Comparison of ENCODE assay signal across 8 cellular contexts in genomic region chr7:116499168-116500070, GRCh38. TPM values are rescaled to one million over a fixed set of nuclear protein-coding genes. Genes with fewer than 3 reads are reported as not detected.
DNase-seq lines count a peak whose midpoint lies in the region; ATAC-seq, FAIRE-seq and TF ChIP-seq lines count a peak whose summit lies in the region.

TSS of gene CAV2 (plus strand) at chr7:116499738. CDS start at chr7:116499782, 44 bp downstream.

- peak within 1 kb of the TSS; percentile 38; the same call in 1 of the 2 replicates for H3K9ac ChIP-seq in HUES48 (ENCODE audit: low read depth, low read length)

- intact Hi-C loops in naive thymus-derived CD4-positive, alpha-beta T cell (cut with micrococcal nuclease) = no loop called here

- H3K4me1 Mint-ChIP-seq in naive thymus-derived CD4-positive, alpha-beta T cell = peaks cover 8 to 14% (median 10%) of the 10 kb centered on the region in 7 donors

- H3K4me1 ChIP-seq in A549 (peaks cover 55% of the 10 kb centered on the region), HUES48 (ENCODE audit: control insufficient read depth, insufficient read depth, low read length) (peaks cover 20% of the 10 kb centered on the region)
- H3K4me1 ChIP-seq in naive thymus-derived CD4-positive, alpha-beta T cell (ENCODE audit: control insufficient read depth in 2 of 2, insufficient read depth in 2 of 2, low read length in 2 of 2) = peaks cover 0 to 12% of the 10 kb centered on the region in 2 donors

- peak in 1 of 2 experiments; percentile 20; a peak in 4 of 5 replicates for TF ChIP-seq RAD21 in A549 (conservative IDR thresholded peaks at IDR 0.05 in 1 of 2, IDR thresholded peaks at IDR 0.05 in 1 of 2)

- TF ChIP-seq CTCF in A549 (IDR thresholded peaks at IDR 0.05) = no peak
- no peak for TF ChIP-seq CTCF in fibroblast of pulmonary artery (IDR thresholded peaks at IDR 0.05; ENCODE audit: low read length, missing control alignments)

- POLR2A ChIA-PET in A549 (lab: Yijun Ruan, JAX) = interaction anchor here (0.6 to 4.2 kb wide), 13 partner anchors 10 to 240 kb away, joined by 3 to 50 read pairs (median 4); partner anchors contain the start of gene CAV1
- POLR2A ChIA-PET in naive thymus-derived CD4-positive, alpha-beta T cell (lab: Charles Lee) = no interaction called here

- H3K4me3 ChIP-seq in A549 (peak within 1 kb of the TSS; percentile 71), HUES48 (ENCODE audit: low read depth, low read length) (peak within 1 kb of the TSS; percentile 87), fibroblast of pulmonary artery (replicated peaks; ENCODE audit: low read depth, low read length) (peak within 1 kb of the TSS; percentile 67)
- peak within 1 kb of the TSS; percentile 47 for H3K4me3 ChIP-seq in naive thymus-derived CD4-positive, alpha-beta T cell (ENCODE audit: low read length)

- H3K27ac ChIP-seq in A549 (peak within 1 kb of the TSS; percentile 88 to 94), HUES48 (ENCODE audit: low read depth, low read length) (peak within 1 kb of the TSS; percentile 52)
- H3K27ac ChIP-seq in naive thymus-derived CD4-positive, alpha-beta T cell (ENCODE audit: low read depth, low read length) = no peak within 1 kb of the TSS

- H3K4me2 ChIP-seq in A549 = peak within 1 kb of the TSS; percentile 74

- ATAC-seq in A549 (peak; percentile 82 to 84), GM18498 (IDR thresholded peaks at IDR 0.05; ENCODE audit: unreplicated experiment) (peak; percentile 52), HG03571 (IDR thresholded peaks at IDR 0.05; ENCODE audit: unreplicated experiment) (no peak)
- peak; percentile 49 for ATAC-seq in naive thymus-derived CD4-positive, alpha-beta T cell

- H3K36me3 Mint-ChIP-seq in naive thymus-derived CD4-positive, alpha-beta T cell = peaks cover 0 to 5% (median 0%) of the 10 kb centered on the region in 5 donors

- CTCF ChIA-PET in A549 (lab: Yijun Ruan, JAX) = interaction anchor here (0.6 to 9.8 kb wide), 8 partner anchors 24 to 242 kb away, joined by 3 to 54 read pairs (median 6); partner anchors contain the start of gene CAV1
- CTCF ChIA-PET in naive thymus-derived CD4-positive, alpha-beta T cell (lab: Charles Lee) = no interaction called here

- peak; percentile 61 to 82 for DNase-seq in A549 (ENCODE audit: low read depth in 1 of 2, low spot score in 1 of 2)
- peak; percentile 54 for DNase-seq in activated CD8-positive, alpha-beta memory T cell treated with anti-CD3 and anti-CD28 coated beads, Interleukin-2, amount 50 U/mL, for 48 hours
- DNase-seq in fibroblast of pulmonary artery (ENCODE audit: low read depth) = peak; percentile 53
- DNase-seq in naive thymus-derived CD4-positive, alpha-beta T cell = no peak
- no peak for DNase-seq in SHP77 (lab: John Stamatoyannopoulos, UW)

- H3K27me3 Mint-ChIP-seq in naive thymus-derived CD4-positive, alpha-beta T cell = peaks cover 60 to 64% (median 63%) of the 10 kb centered on the region in 5 donors

- peak within 1 kb of the TSS in 2 of 9 donors; percentile 6 to 86 for H3K27ac Mint-ChIP-seq in naive thymus-derived CD4-positive, alpha-beta T cell

- peaks cover 27% of the 10 kb centered on the region for H3K27me3 ChIP-seq in HUES48 (ENCODE audit: control insufficient read depth, insufficient read depth, low read length)
- H3K27me3 ChIP-seq in naive thymus-derived CD4-positive, alpha-beta T cell (ENCODE audit: control insufficient read depth in 2 of 2, insufficient read depth in 2 of 2, low read length in 2 of 2) = peaks cover 8% of the 10 kb centered on the region in 2 donors

- peak; percentile 57 for TF ChIP-seq POLR2A in A549 (IDR thresholded peaks at IDR 0.05; ENCODE audit: low read length)

- peaks cover 0 to 4% (median 0%) of the 10 kb centered on the region in 11 donors for H3K9me3 Mint-ChIP-seq in naive thymus-derived CD4-positive, alpha-beta T cell

- H3K4me3 Mint-ChIP-seq in naive thymus-derived CD4-positive, alpha-beta T cell = peak within 1 kb of the TSS; percentile 56 to 84 (median 71)

- TF ChIP-seq EP300 in A549 (IDR thresholded peaks at IDR 0.05) = no peak

- H3K36me3 ChIP-seq in HUES48 (ENCODE audit: control insufficient read depth, insufficient read depth, low read length) = no peaks in the 10 kb centered on the region
- H3K36me3 ChIP-seq in naive thymus-derived CD4-positive, alpha-beta T cell (ENCODE audit: control insufficient read depth in 2 of 3, insufficient read depth in 3 of 3, low read length in 3 of 3) = no peaks in the 10 kb centered on the region

- FAIRE-seq in A549 (lab: Jason Lieb, UNC) = no peak

- H3K9me3 ChIP-seq in A549 (peaks cover 6% of the 10 kb centered on the region; the same call in 2 of the 3 replicates), HUES48 (ENCODE audit: control insufficient read depth, insufficient read depth, low read length) (no peaks in the 10 kb centered on the region)
- H3K9me3 ChIP-seq in naive thymus-derived CD4-positive, alpha-beta T cell (ENCODE audit: control insufficient read depth in 2 of 3, low read length in 3 of 3) = no peaks in the 10 kb centered on the region

- 5% methylated on average over 12 of the region's 85 CpGs for WGBS in A549 (ENCODE audit: missing lambda C conversion rate)

TF ChIP-seq in A549, 52 proteins besides CTCF, POLR2A, EP300 and RAD21 (continues in another document):
- TF ChIP-seq CHD2 (IDR thresholded peaks at IDR 0.05; ENCODE audit: low read length, partially characterized antibody) (no peak), ZNF302 (CRISPR knock-in tag; IDR thresholded peaks at IDR 0.05) (no peak), ZC3H11A (IDR thresholded peaks at IDR 0.05) (no peak), HOXB13 (CRISPR knock-in tag; IDR thresholded peaks at IDR 0.05; ENCODE audit: low read depth) (peak; percentile 81; the same call in 1 of the 2 replicates), ZSCAN20 (CRISPR knock-in tag; IDR thresholded peaks at IDR 0.05) (no peak), MYC (IDR thresholded peaks at IDR 0.05; ENCODE audit: borderline replicate concordance, low read length) (0 out of 2 replicates have a peak, but pooled peaks have one; percentile 16), MAZ (IDR thresholded peaks at IDR 0.05; ENCODE audit: borderline replicate concordance, low read depth, low read length) (no peak), PBX3 (IDR thresholded peaks at IDR 0.05) (no peak; the same call in 1 of the 2 replicates), CBX8 (IDR thresholded peaks at IDR 0.05) (no peak), NPAS2 (CRISPR knock-in tag; IDR thresholded peaks at IDR 0.05; ENCODE audit: borderline replicate concordance) (no peak), RCOR1 (IDR thresholded peaks at IDR 0.05; ENCODE audit: low read depth, low read length) (no peak), HES2 (IDR thresholded peaks at IDR 0.05) (no peak), TP53 (CRISPR knock-in tag; IDR thresholded peaks at IDR 0.05) (no peak), ATOH8 (CRISPR knock-in tag; IDR thresholded peaks at IDR 0.05; ENCODE audit: low read depth) (0 out of 2 replicates have a peak, but pooled peaks have one; percentile 63), E2F6 (IDR thresholded peaks at IDR 0.05; ENCODE audit: borderline replicate concordance, low read depth) (peak; percentile 95), NFE2L2 (conservative IDR thresholded peaks at IDR 0.05; ENCODE audit: low read length) (no peak), HOXB5 (CRISPR knock-in tag; IDR thresholded peaks at IDR 0.05) (0 out of 2 replicates have a peak, but pooled peaks have one; percentile 65), SMC3 (IDR thresholded peaks at IDR 0.05) (peak; percentile 36), MAX (IDR thresholded peaks at IDR 0.05) (peak; percentile 95), HEYL (CRISPR knock-in tag; IDR thresholded peaks at IDR 0.05) (no peak), BHLHE40 (IDR thresholded peaks at IDR 0.05; ENCODE audit: low read depth, low read length) (no peak), KDM5A (IDR thresholded peaks at IDR 0.05) (no peak)

RNA-seq across cellular contexts. Expression of gene CAV2, which starts in this region (rescaled TPM):
- polyA plus RNA-seq in A549 (2011; rRNA removed) (257 and 296 TPM in 2 replicates), A549 (2017; fragmentation: RNase III; extraction: RNeasy Plus Mini Kit Qiagen cat#74134 plus additional on column Dnase treatment) (142 to 159 TPM (median 156 TPM) in 3 replicates)
- 161 and 178 TPM in 2 replicates for polyA plus RNA-seq in A549 (2012; cell fraction: cytosol; rRNA removed)
- polyA plus RNA-seq in A549 (2012; cell fraction: nucleus; rRNA removed) = 64.3 and 90.5 TPM in 2 replicates
- 179 and 187 TPM in 2 replicates for polyA minus RNA-seq in A549 (2011; rRNA and poly(A)+ RNA removed)
- total RNA-seq in naive thymus-derived CD4-positive, alpha-beta T cell = under 1 TPM in 1 of 5 experiments, not detected in 4; 0.93 TPM
- not detected for polyA plus RNA-seq in naive thymus-derived CD4-positive, alpha-beta T cell

Comparison
In these comparisons a context has a peak if more than half of its experiments do, and no peak if none do; other contexts are left out.
1. RNA of gene CAV2 (polyA plus RNA-seq): 64.3 to 296 TPM in A549; not detected in naive thymus-derived CD4-positive, alpha-beta T cell; every median in the first group is over 10 times any median in the second.
2. Peak in ATAC-seq and H3K4me3 ChIP-seq in naive thymus-derived CD4-positive, alpha-beta T cell; RNA of the gene not detected or under 1 TPM.
3. DNase-seq: peak in A549 (2 of 2), activated CD8-positive, alpha-beta memory T cell treated with anti-CD3 and anti-CD28 coated beads, Interleukin-2, amount 50 U/mL, for 48 hours (single experiment) and fibroblast of pulmonary artery (single experiment); none in naive thymus-derived CD4-positive, alpha-beta T cell (0 of 9) and SHP77 (0 of 2).
4. Peak in every context shown above with its lines, with median percentiles within 50 percentile points of each other: H3K4me3 ChIP-seq.